1 cellular context compared by ENCODE assay signal in the genomic region with DNA sequence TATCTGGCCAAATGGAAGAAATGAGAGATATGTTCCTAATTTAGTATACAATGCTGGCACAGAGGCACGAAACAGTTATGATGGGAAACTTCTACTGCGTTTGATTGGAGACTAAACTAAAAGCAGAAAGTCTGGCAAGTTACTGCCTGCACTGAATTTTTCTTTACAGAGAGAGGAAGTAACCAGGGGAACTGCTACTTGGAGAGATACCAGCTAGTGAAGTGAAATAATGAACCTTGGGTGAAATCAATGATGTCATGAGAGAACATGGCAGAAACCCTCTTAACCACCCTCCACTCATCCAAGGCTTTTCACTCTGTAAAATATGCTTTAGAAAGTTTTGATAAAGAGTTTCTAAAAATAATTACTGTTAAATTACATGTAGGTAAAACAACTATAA.
TF ChIP-seq lines count a peak whose summit lies in the region.

No MANE protein-coding gene starts in this region.

TF ChIP-seq in GM12878, 131 proteins besides CTCF, POLR2A, EP300 and RAD21 (continued from another document):
- TF ChIP-seq, protein P1, sequence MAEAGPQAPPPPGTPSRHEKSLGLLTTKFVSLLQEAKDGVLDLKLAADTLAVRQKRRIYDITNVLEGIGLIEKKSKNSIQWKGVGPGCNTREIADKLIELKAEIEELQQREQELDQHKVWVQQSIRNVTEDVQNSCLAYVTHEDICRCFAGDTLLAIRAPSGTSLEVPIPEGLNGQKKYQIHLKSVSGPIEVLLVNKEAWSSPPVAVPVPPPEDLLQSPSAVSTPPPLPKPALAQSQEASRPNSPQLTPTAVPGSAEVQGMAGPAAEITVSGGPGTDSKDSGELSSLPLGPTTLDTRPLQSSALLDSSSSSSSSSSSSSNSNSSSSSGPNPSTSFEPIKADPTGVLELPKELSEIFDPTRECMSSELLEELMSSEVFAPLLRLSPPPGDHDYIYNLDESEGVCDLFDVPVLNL (IDR thresholded peaks at IDR 0.05; ENCODE audit: low read depth, low read length) = no peak
- TF ChIP-seq ZNF622 (IDR thresholded peaks at IDR 0.05) = no peak
- TF ChIP-seq, protein P2, sequence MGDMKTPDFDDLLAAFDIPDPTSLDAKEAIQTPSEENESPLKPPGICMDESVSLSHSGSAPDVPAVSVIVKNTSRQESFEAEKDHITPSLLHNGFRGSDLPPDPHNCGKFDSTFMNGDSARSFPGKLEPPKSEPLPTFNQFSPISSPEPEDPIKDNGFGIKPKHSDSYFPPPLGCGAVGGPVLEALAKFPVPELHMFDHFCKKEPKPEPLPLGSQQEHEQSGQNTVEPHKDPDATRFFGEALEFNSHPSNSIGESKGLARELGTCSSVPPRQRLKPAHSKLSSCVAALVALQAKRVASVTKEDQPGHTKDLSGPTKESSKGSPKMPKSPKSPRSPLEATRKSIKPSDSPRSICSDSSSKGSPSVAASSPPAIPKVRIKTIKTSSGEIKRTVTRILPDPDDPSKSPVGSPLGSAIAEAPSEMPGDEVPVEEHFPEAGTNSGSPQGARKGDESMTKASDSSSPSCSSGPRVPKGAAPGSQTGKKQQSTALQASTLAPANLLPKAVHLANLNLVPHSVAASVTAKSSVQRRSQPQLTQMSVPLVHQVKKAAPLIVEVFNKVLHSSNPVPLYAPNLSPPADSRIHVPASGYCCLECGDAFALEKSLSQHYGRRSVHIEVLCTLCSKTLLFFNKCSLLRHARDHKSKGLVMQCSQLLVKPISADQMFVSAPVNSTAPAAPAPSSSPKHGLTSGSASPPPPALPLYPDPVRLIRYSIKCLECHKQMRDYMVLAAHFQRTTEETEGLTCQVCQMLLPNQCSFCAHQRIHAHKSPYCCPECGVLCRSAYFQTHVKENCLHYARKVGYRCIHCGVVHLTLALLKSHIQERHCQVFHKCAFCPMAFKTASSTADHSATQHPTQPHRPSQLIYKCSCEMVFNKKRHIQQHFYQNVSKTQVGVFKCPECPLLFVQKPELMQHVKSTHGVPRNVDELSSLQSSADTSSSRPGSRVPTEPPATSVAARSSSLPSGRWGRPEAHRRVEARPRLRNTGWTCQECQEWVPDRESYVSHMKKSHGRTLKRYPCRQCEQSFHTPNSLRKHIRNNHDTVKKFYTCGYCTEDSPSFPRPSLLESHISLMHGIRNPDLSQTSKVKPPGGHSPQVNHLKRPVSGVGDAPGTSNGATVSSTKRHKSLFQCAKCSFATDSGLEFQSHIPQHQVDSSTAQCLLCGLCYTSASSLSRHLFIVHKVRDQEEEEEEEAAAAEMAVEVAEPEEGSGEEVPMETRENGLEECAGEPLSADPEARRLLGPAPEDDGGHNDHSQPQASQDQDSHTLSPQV (IDR thresholded peaks at IDR 0.05) = no peak
- no peak for TF ChIP-seq PML (IDR thresholded peaks at IDR 0.05; ENCODE audit: low read length)
- no peak for TF ChIP-seq NFYA (IDR thresholded peaks at IDR 0.05; ENCODE audit: borderline replicate concordance, low read depth, low read length)
- no peak for TF ChIP-seq SUPT20H (IDR thresholded peaks at IDR 0.05; ENCODE audit: borderline replicate concordance, control insufficient read depth, low read depth, low read length)
- TF ChIP-seq, protein P3, sequence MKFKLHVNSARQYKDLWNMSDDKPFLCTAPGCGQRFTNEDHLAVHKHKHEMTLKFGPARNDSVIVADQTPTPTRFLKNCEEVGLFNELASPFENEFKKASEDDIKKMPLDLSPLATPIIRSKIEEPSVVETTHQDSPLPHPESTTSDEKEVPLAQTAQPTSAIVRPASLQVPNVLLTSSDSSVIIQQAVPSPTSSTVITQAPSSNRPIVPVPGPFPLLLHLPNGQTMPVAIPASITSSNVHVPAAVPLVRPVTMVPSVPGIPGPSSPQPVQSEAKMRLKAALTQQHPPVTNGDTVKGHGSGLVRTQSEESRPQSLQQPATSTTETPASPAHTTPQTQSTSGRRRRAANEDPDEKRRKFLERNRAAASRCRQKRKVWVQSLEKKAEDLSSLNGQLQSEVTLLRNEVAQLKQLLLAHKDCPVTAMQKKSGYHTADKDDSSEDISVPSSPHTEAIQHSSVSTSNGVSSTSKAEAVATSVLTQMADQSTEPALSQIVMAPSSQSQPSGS (IDR thresholded peaks at IDR 0.05; ENCODE audit: low read length) = peak; percentile 88
- TF ChIP-seq RUNX3 (IDR thresholded peaks at IDR 0.05; ENCODE audit: low read length) = peak; percentile 78
- TF ChIP-seq TCF12 (IDR thresholded peaks at IDR 0.05; ENCODE audit: low read depth, low read length) = no peak
- no peak for TF ChIP-seq ESRRA (IDR thresholded peaks at IDR 0.05; ENCODE audit: low read length)
- TF ChIP-seq ZBED1 (IDR thresholded peaks at IDR 0.05; ENCODE audit: borderline replicate concordance) = 0 out of 2 replicates have a peak, but pooled peaks have one; percentile 39
- TF ChIP-seq, protein P4, sequence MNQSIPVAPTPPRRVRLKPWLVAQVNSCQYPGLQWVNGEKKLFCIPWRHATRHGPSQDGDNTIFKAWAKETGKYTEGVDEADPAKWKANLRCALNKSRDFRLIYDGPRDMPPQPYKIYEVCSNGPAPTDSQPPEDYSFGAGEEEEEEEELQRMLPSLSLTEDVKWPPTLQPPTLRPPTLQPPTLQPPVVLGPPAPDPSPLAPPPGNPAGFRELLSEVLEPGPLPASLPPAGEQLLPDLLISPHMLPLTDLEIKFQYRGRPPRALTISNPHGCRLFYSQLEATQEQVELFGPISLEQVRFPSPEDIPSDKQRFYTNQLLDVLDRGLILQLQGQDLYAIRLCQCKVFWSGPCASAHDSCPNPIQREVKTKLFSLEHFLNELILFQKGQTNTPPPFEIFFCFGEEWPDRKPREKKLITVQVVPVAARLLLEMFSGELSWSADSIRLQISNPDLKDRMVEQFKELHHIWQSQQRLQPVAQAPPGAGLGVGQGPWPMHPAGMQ (IDR thresholded peaks at IDR 0.05; ENCODE audit: borderline replicate concordance) = no peak
- no peak for TF ChIP-seq PAX8 (IDR thresholded peaks at IDR 0.05)
- TF ChIP-seq, protein P5, sequence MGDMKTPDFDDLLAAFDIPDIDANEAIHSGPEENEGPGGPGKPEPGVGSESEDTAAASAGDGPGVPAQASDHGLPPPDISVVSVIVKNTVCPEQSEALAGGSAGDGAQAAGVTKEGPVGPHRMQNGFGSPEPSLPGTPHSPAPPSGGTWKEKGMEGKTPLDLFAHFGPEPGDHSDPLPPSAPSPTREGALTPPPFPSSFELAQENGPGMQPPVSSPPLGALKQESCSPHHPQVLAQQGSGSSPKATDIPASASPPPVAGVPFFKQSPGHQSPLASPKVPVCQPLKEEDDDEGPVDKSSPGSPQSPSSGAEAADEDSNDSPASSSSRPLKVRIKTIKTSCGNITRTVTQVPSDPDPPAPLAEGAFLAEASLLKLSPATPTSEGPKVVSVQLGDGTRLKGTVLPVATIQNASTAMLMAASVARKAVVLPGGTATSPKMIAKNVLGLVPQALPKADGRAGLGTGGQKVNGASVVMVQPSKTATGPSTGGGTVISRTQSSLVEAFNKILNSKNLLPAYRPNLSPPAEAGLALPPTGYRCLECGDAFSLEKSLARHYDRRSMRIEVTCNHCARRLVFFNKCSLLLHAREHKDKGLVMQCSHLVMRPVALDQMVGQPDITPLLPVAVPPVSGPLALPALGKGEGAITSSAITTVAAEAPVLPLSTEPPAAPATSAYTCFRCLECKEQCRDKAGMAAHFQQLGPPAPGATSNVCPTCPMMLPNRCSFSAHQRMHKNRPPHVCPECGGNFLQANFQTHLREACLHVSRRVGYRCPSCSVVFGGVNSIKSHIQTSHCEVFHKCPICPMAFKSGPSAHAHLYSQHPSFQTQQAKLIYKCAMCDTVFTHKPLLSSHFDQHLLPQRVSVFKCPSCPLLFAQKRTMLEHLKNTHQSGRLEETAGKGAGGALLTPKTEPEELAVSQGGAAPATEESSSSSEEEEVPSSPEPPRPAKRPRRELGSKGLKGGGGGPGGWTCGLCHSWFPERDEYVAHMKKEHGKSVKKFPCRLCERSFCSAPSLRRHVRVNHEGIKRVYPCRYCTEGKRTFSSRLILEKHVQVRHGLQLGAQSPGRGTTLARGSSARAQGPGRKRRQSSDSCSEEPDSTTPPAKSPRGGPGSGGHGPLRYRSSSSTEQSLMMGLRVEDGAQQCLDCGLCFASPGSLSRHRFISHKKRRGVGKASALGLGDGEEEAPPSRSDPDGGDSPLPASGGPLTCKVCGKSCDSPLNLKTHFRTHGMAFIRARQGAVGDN (IDR thresholded peaks at IDR 0.05) = no peak
- no peak for TF ChIP-seq NFXL1 (IDR thresholded peaks at IDR 0.05; ENCODE audit: borderline replicate concordance)
- TF ChIP-seq, protein P6, sequence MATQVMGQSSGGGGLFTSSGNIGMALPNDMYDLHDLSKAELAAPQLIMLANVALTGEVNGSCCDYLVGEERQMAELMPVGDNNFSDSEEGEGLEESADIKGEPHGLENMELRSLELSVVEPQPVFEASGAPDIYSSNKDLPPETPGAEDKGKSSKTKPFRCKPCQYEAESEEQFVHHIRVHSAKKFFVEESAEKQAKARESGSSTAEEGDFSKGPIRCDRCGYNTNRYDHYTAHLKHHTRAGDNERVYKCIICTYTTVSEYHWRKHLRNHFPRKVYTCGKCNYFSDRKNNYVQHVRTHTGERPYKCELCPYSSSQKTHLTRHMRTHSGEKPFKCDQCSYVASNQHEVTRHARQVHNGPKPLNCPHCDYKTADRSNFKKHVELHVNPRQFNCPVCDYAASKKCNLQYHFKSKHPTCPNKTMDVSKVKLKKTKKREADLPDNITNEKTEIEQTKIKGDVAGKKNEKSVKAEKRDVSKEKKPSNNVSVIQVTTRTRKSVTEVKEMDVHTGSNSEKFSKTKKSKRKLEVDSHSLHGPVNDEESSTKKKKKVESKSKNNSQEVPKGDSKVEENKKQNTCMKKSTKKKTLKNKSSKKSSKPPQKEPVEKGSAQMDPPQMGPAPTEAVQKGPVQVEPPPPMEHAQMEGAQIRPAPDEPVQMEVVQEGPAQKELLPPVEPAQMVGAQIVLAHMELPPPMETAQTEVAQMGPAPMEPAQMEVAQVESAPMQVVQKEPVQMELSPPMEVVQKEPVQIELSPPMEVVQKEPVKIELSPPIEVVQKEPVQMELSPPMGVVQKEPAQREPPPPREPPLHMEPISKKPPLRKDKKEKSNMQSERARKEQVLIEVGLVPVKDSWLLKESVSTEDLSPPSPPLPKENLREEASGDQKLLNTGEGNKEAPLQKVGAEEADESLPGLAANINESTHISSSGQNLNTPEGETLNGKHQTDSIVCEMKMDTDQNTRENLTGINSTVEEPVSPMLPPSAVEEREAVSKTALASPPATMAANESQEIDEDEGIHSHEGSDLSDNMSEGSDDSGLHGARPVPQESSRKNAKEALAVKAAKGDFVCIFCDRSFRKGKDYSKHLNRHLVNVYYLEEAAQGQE (IDR thresholded peaks at IDR 0.05; ENCODE audit: low read depth, low read length) = no peak
- TF ChIP-seq POLR2AphosphoS2 (IDR thresholded peaks at IDR 0.05; ENCODE audit: low read depth, low read length) = no peak
- peak; percentile 63; the same call in 1 of the 2 replicates for TF ChIP-seq CREM (IDR thresholded peaks at IDR 0.05; ENCODE audit: low read depth)
- TF ChIP-seq ATF7 (IDR thresholded peaks at IDR 0.05; ENCODE audit: low read depth) = peak; percentile 97
- no peak for TF ChIP-seq NRF1 (conservative IDR thresholded peaks at IDR 0.05; ENCODE audit: low read depth, low read length)
- peak; percentile 64 for TF ChIP-seq JUNB (IDR thresholded peaks at IDR 0.05)
- no peak for TF ChIP-seq MYC (IDR thresholded peaks at IDR 0.05; ENCODE audit: insufficient read depth, insufficient read length, insufficient replicate concordance, low read length, severe bottlenecking)
- TF ChIP-seq, protein P7, sequence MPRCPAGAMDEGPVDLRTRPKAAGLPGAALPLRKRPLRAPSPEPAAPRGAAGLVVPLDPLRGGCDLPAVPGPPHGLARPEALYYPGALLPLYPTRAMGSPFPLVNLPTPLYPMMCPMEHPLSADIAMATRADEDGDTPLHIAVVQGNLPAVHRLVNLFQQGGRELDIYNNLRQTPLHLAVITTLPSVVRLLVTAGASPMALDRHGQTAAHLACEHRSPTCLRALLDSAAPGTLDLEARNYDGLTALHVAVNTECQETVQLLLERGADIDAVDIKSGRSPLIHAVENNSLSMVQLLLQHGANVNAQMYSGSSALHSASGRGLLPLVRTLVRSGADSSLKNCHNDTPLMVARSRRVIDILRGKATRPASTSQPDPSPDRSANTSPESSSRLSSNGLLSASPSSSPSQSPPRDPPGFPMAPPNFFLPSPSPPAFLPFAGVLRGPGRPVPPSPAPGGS (IDR thresholded peaks at IDR 0.05; ENCODE audit: borderline replicate concordance, insufficient read depth, low read depth, low read length, poor library complexity, severe bottlenecking) = no peak
- no peak for TF ChIP-seq FOXK2 (IDR thresholded peaks at IDR 0.05)
- no peak for TF ChIP-seq NBN (IDR thresholded peaks at IDR 0.05)
- no peak for TF ChIP-seq NR2F1 (conservative IDR thresholded peaks at IDR 0.05)
- TF ChIP-seq ASH2L (IDR thresholded peaks at IDR 0.05; ENCODE audit: borderline replicate concordance, low read depth) = no peak
- no peak for TF ChIP-seq LARP7 (IDR thresholded peaks at IDR 0.05)
